Comparison of ENCODE assay signal across 18 cellular contexts in genomic region chr2:131488306-131489205, GRCh38. TPM values are rescaled to one million over a fixed set of nuclear protein-coding genes. Genes with fewer than 3 reads are reported as not detected.
DNase-seq lines count a peak whose midpoint lies in the region; ATAC-seq and TF ChIP-seq lines count a peak whose summit lies in the region.
"Had no signal": no experiment of that assay in that cellular context is flagged by ENCODE, and none has a peak within 500 bp of the region (broad histone marks: within the 10 kb centered on the region; RNA-seq: fewer than 3 reads in every experiment).

No MANE protein-coding gene starts in this region.

- intact Hi-C loops in Right ventricle myocardium superior (cut with DNase I) (no loop called here), ascending aorta (cut with DNase I) (no loop called here)

- H3K27ac Mint-ChIP-seq in central memory CD8-positive, alpha-beta T cell (ENCODE audit: low read depth): peak overlapping the region; percentile 59
- H3K27ac Mint-ChIP-seq in stimulated activated naive CD8-positive, alpha-beta T cell treated with anti-CD3 and anti-CD28 coated beads, Interleukin-15, amount 100 ng/mL, for 72 hours: peak overlapping the region; percentile 45 to 72
- H3K27ac Mint-ChIP-seq: dendritic cell treated with granulocyte-macrophage colony-stimulating factor and Interleukin-4, amounts not matched to agents 40 ng/mL and 50 ng/mL, for 4 days; natural killer cell; stimulated activated memory B cell treated with anti-CD40 and anti-IgM and Interleukin-4, amounts not matched to agents 10 μg/mL and 1 μg/mL and 100 μg/mL, for 72 hours; T-helper 1 cell treated with Interleukin-12 subunit alpha and Interleukin-12 subunit beta and Interleukin-4 antibody, amounts not matched to agents 30 μg/mL and 1 μg/mL, for 36 hours; type B pancreatic cell had no signal

- no peaks in the 10 kb centered on the region for H3K27me3 Mint-ChIP-seq in central memory CD8-positive, alpha-beta T cell
- no peaks in the 10 kb centered on the region for H3K27me3 Mint-ChIP-seq in stimulated activated naive CD8-positive, alpha-beta T cell treated with anti-CD3 and anti-CD28 coated beads, Interleukin-15, amount 100 ng/mL, for 72 hours
- H3K27me3 Mint-ChIP-seq: dendritic cell treated with granulocyte-macrophage colony-stimulating factor and Interleukin-4, amounts not matched to agents 40 ng/mL and 50 ng/mL, for 4 days; stimulated activated memory B cell treated with anti-CD40 and anti-IgM and Interleukin-4, amounts not matched to agents 10 μg/mL and 1 μg/mL and 100 μg/mL, for 72 hours; type B pancreatic cell had no signal

- peak; percentile 82 for DNase-seq in Right ventricle myocardium superior
- DNase-seq in right atrium auricular region (ENCODE audit: low spot score): no peak
- DNase-seq in NCI-H2171 (lab: John Stamatoyannopoulos, UW): peak; percentile 77
- no peak for DNase-seq in central memory CD8-positive, alpha-beta T cell (ENCODE audit: low spot score in 2 of 2)
- DNase-seq in stimulated activated naive CD8-positive, alpha-beta T cell treated with anti-CD3 and anti-CD28 coated beads, Interleukin-15, amount 100 ng/mL, for 72 hours: no peak
- DNase-seq in NCI-H1105 treated with DMSO at 0.1 percent for 48 hours (lab: John Stamatoyannopoulos, UW): no peak
- DNase-seq in ascending aorta (ENCODE audit: low spot score in 2 of 2): no peak
- DNase-seq: aorta, BE2C, erythroblast, HCEC 1CT, natural killer cell had no signal

- H3K27me3 ChIP-seq in right atrium auricular region (no peaks in the 10 kb centered on the region), ascending aorta (no peaks in the 10 kb centered on the region)
- H3K27me3 ChIP-seq: BE2C had no signal

- TF ChIP-seq CTCF in right atrium auricular region (IDR thresholded peaks at IDR 0.05) (no peak), ascending aorta (IDR thresholded peaks at IDR 0.05) (no peak)

- H3K4me3 ChIP-seq in right atrium auricular region (no peak overlapping the region), ascending aorta (no peak overlapping the region)
- H3K4me3 ChIP-seq: prostate gland had no signal

- H3K27ac ChIP-seq in right atrium auricular region (no peak overlapping the region), ascending aorta (no peak overlapping the region)
- H3K27ac ChIP-seq: prostate gland had no signal

- H3K4me3 Mint-ChIP-seq in central memory CD8-positive, alpha-beta T cell: no peak overlapping the region
- H3K4me3 Mint-ChIP-seq in stimulated activated naive CD8-positive, alpha-beta T cell treated with anti-CD3 and anti-CD28 coated beads, Interleukin-15, amount 100 ng/mL, for 72 hours: peak overlapping the region in 1 of 2 donors; percentile 2
- H3K4me3 Mint-ChIP-seq: dendritic cell treated with granulocyte-macrophage colony-stimulating factor and Interleukin-4, amounts not matched to agents 40 ng/mL and 50 ng/mL, for 4 days; natural killer cell; stimulated activated memory B cell treated with anti-CD40 and anti-IgM and Interleukin-4, amounts not matched to agents 10 μg/mL and 1 μg/mL and 100 μg/mL, for 72 hours; T-helper 1 cell treated with Interleukin-12 subunit alpha and Interleukin-12 subunit beta and Interleukin-4 antibody, amounts not matched to agents 30 μg/mL and 1 μg/mL, for 36 hours; type B pancreatic cell had no signal

- H3K4me1 Mint-ChIP-seq in central memory CD8-positive, alpha-beta T cell: peaks cover 36% of the 10 kb centered on the region
- H3K4me1 Mint-ChIP-seq in stimulated activated naive CD8-positive, alpha-beta T cell treated with anti-CD3 and anti-CD28 coated beads, Interleukin-15, amount 100 ng/mL, for 72 hours: peaks cover 46% of the 10 kb centered on the region

- H3K36me3 Mint-ChIP-seq in central memory CD8-positive, alpha-beta T cell (ENCODE audit: insufficient read depth): peaks cover 23% of the 10 kb centered on the region
- H3K36me3 Mint-ChIP-seq: natural killer cell, type B pancreatic cell had no signal

- H3K9me3 ChIP-seq in right atrium auricular region: no peaks in the 10 kb centered on the region
- no peaks in the 10 kb centered on the region for H3K9me3 ChIP-seq in ascending aorta
- H3K9me3 ChIP-seq: BE2C, prostate gland had no signal

- no peaks in the 10 kb centered on the region for H3K36me3 ChIP-seq in right atrium auricular region
- no peaks in the 10 kb centered on the region for H3K36me3 ChIP-seq in ascending aorta
- H3K36me3 ChIP-seq: BE2C, prostate gland had no signal

- peak; percentile 35 for ATAC-seq in Right ventricle myocardium superior (ENCODE audit: poor library complexity)
- ATAC-seq in central memory CD8-positive, alpha-beta T cell (replicated peaks; ENCODE audit: extremely low read depth, poor library complexity, severe bottlenecking): no peak
- no peak for ATAC-seq in stimulated activated naive CD8-positive, alpha-beta T cell treated with anti-CD3 and anti-CD28 coated beads, Interleukin-15, amount 100 ng/mL, for 72 hours
- ATAC-seq: activated CD4-positive, CD25-positive, alpha-beta regulatory T cell treated with anti-CD3 and anti-CD28 coated beads, Interleukin-2, amount 50 U/mL, for 24 hours; natural killer cell; stimulated activated memory B cell treated with anti-CD40 and anti-IgM and Interleukin-4, amounts not matched to agents 10 μg/mL and 1 μg/mL and 100 μg/mL, for 72 hours had no signal

- no peaks in the 10 kb centered on the region for H3K9me3 Mint-ChIP-seq in central memory CD8-positive, alpha-beta T cell
- H3K9me3 Mint-ChIP-seq in stimulated activated naive CD8-positive, alpha-beta T cell treated with anti-CD3 and anti-CD28 coated beads, Interleukin-15, amount 100 ng/mL, for 72 hours: no peaks in the 10 kb centered on the region
- H3K9me3 Mint-ChIP-seq: dendritic cell treated with granulocyte-macrophage colony-stimulating factor and Interleukin-4, amounts not matched to agents 40 ng/mL and 50 ng/mL, for 4 days; natural killer cell; stimulated activated memory B cell treated with anti-CD40 and anti-IgM and Interleukin-4, amounts not matched to agents 10 μg/mL and 1 μg/mL and 100 μg/mL, for 72 hours; T-helper 1 cell treated with Interleukin-12 subunit alpha and Interleukin-12 subunit beta and Interleukin-4 antibody, amounts not matched to agents 30 μg/mL and 1 μg/mL, for 36 hours; type B pancreatic cell had no signal

- H3K4me1 ChIP-seq in right atrium auricular region (peaks cover 0 to 19% of the 10 kb centered on the region in 2 donors), ascending aorta (peaks cover 0 to 2% of the 10 kb centered on the region in 2 donors)
- H3K4me1 ChIP-seq: BE2C, prostate gland had no signal

RNA-seq across cellular contexts. Expression of gene MZT2A, which starts 3.6 kb away (rescaled TPM):
- total RNA-seq in Right ventricle myocardium superior (337 TPM), right atrium auricular region (10 to 100 TPM; 74.9 to 84.4 TPM), ascending aorta (108 TPM)

RNA-seq across cellular contexts. Expression of gene TUBA3D, which starts 12.6 kb away (rescaled TPM):
- 113 TPM for total RNA-seq in Right ventricle myocardium superior
- total RNA-seq in right atrium auricular region: 10 to 100 TPM; 13.0 to 34.2 TPM
- not detected for total RNA-seq in ascending aorta
- total RNA-seq: aorta, natural killer cell had no signal

RNA-seq across cellular contexts. Expression of gene CCDC74A, which starts 39.1 kb away (rescaled TPM):
- 0.35 TPM for total RNA-seq in Right ventricle myocardium superior
- 1 to 10 TPM; 2.8 to 3.9 TPM for total RNA-seq in right atrium auricular region
- 1.8 TPM for total RNA-seq in ascending aorta

Comparison
In these comparisons a context has a peak if more than half of its experiments do, and no peak if none do; other contexts are left out.
1. DNase-seq: peak in Right ventricle myocardium superior (single experiment) and NCI-H2171 (single experiment); none in right atrium auricular region (single experiment), central memory CD8-positive, alpha-beta T cell (0 of 2), stimulated activated naive CD8-positive, alpha-beta T cell treated with anti-CD3 and anti-CD28 coated beads, Interleukin-15, amount 100 ng/mL, for 72 hours (0 of 2), NCI-H1105 treated with DMSO at 0.1 percent for 48 hours (single experiment) and ascending aorta (0 of 2).
2. RNA of gene TUBA3D, which starts 12.6 kb away (total RNA-seq): 113 TPM in Right ventricle myocardium superior (single experiment) and 13.0 to 34.2 TPM in right atrium auricular region; not detected in ascending aorta (single experiment); every median in the first group is over 10 times any median in the second.